ENCODE assay signal across 8 cellular contexts in the genomic region with DNA sequence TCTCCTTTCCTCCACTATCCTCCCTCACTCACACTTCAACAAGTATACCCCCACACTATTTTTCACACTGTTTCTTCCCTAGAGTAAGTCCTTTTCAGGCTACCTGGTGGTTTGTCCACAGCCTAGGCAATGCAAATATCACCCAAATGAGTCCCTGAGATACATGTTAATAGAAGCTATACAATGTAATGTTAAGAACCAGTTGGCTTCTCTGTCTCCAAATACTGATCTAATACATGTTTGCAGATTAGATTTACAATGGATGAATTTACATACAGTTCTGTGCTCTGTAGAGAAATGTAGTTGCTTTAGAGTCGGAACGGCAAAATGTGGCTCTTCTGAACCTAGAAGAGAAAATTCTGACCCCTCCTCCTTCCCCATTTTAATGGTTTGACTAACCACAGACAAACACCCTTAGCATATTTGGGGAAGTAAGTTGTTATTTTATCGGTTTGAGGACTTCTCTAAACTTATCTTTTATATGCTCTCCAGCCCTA.
A peak's percentile ranks its signal among the peaks of the same experiment; 100 is the strongest.
DNase-seq lines count a peak whose midpoint lies in the region; ATAC-seq and TF ChIP-seq lines count a peak whose summit lies in the region.

No MANE protein-coding gene starts in this region.

- CTCF ChIA-PET in Calu3 (lab: Charles Lee) = interaction anchor here (1.0 to 2.5 kb wide), 2 partner anchors 11 kb away, joined by 4 to 10 read pairs; no protein-coding TSS in a partner anchor

- DNase-seq in SKM-1 (lab: John Stamatoyannopoulos, UW; ENCODE audit: unreplicated experiment) = peak; percentile 85
- no peak for DNase-seq in Calu3
- DNase-seq in stimulated activated CD4-positive, alpha-beta T cell treated with anti-CD3 and anti-CD28 coated beads, Interleukin-15, amount 100 ng/mL, for 24 hours = no peak
- DNase-seq in inferior parietal cortex (ENCODE audit: extremely low spot score) = no peak
- DNase-seq in neuronal stem cell (ENCODE audit: low spot score) = no peak

- H2BK120ac ChIP-seq in neuronal stem cell (ENCODE audit: low read depth, low read length) = no peak overlapping the region

- no peak overlapping the region for H2BK5ac ChIP-seq in neuronal stem cell (ENCODE audit: low read length)

- H3K79me1 ChIP-seq in neuronal stem cell (ENCODE audit: low read depth, low read length) = no peaks in the 10 kb centered on the region

- H3K4me3 ChIP-seq in mononuclear cell (ENCODE audit: low read length) (peak overlapping the region; percentile 59), neuronal stem cell (ENCODE audit: low read length in 2 of 2) (no peak overlapping the region)

- no peak overlapping the region for H3K9ac ChIP-seq in neuronal stem cell (ENCODE audit: low read depth, low read length, poor library complexity)

- H3K14ac ChIP-seq in neuronal stem cell (ENCODE audit: low read length) = no peak overlapping the region

- H3K4me1 ChIP-seq in mononuclear cell (ENCODE audit: insufficient read depth, low read length) (peaks cover 18% of the 10 kb centered on the region), neuronal stem cell (ENCODE audit: control insufficient read depth in 2 of 2, insufficient read depth in 1 of 2, low read depth in 1 of 2, low read length in 2 of 2) (no peaks in the 10 kb centered on the region)

- H3K18ac ChIP-seq in neuronal stem cell (ENCODE audit: low read length) = no peak overlapping the region

- no peak overlapping the region for H3K4me3 Mint-ChIP-seq in Calu3 (ENCODE audit: low read depth, unreplicated experiment)

- no peak overlapping the region for H3K4me2 ChIP-seq in neuronal stem cell (ENCODE audit: insufficient read depth, low read length, poor library complexity, severe bottlenecking)

- no peaks in the 10 kb centered on the region for H3K9me3 Mint-ChIP-seq in Calu3 (ENCODE audit: low read depth, unreplicated experiment)

- intact Hi-C loops in Calu3 (cut with micrococcal nuclease; ENCODE audit: unreplicated experiment) = no loop called here

- no peak overlapping the region for H2AFZ ChIP-seq in neuronal stem cell (ENCODE audit: low read length)

- peaks cover 23% of the 10 kb centered on the region for H3K4me1 Mint-ChIP-seq in Calu3 (ENCODE audit: low read depth, unreplicated experiment)

- H2BK15ac ChIP-seq in neuronal stem cell (ENCODE audit: low read length) = no peak overlapping the region

- H3K36me3 ChIP-seq in neuronal stem cell (replicated peaks in 1 of 2; ENCODE audit: control insufficient read depth in 2 of 2, insufficient read depth in 2 of 2, low read length in 2 of 2) = no peaks in the 10 kb centered on the region

- H3K4ac ChIP-seq in neuronal stem cell (ENCODE audit: low read length) = no peak overlapping the region

- H3K27ac ChIP-seq in neuronal stem cell (replicated peaks; ENCODE audit: low read length) = no peak overlapping the region

- TF ChIP-seq CTCF in Calu3 (IDR thresholded peaks at IDR 0.05; ENCODE audit: unreplicated experiment) = no peak

- WGBS in neuronal stem cell (ENCODE audit: extremely low coverage in 2 of 2, insufficient read length in 2 of 2, insufficient replicate concordance in 1 of 2), 2 donors = no CpG with 5 or more reads among the region's 3 CpGs

- H2AK5ac ChIP-seq in neuronal stem cell (ENCODE audit: low read depth, low read length) = no peak overlapping the region

- H3K9me3 ChIP-seq in mononuclear cell (ENCODE audit: low read depth, low read length) = no peaks in the 10 kb centered on the region
- H3K9me3 ChIP-seq in neuronal stem cell (replicated peaks in 1 of 2; ENCODE audit: control insufficient read depth in 2 of 2, insufficient read depth in 1 of 2, low read depth in 1 of 2, low read length in 2 of 2) = no peaks in the 10 kb centered on the region

- no TSS peak for BruUV-seq in Calu3 (replicated peaks; lab: Mats Ljungman, UMichigan)

- H4K91ac ChIP-seq in neuronal stem cell (ENCODE audit: low read depth, low read length, poor library complexity) = no peak overlapping the region

- H3K36me3 Mint-ChIP-seq in Calu3 (ENCODE audit: insufficient read depth, unreplicated experiment) = no peaks in the 10 kb centered on the region

- H4K8ac ChIP-seq in neuronal stem cell (ENCODE audit: low read depth, low read length) = no peak overlapping the region

- H3K27me3 ChIP-seq in mononuclear cell (ENCODE audit: insufficient read depth, low read length) (no peaks in the 10 kb centered on the region), neuronal stem cell (ENCODE audit: control insufficient read depth in 3 of 3, insufficient read depth in 3 of 3, low read depth in 1 of 3, low read length in 3 of 3) (no peaks in the 10 kb centered on the region)

- H3K27me3 Mint-ChIP-seq in Calu3 (ENCODE audit: unreplicated experiment) = no peaks in the 10 kb centered on the region

- no peak overlapping the region for H3K27ac Mint-ChIP-seq in Calu3 (ENCODE audit: unreplicated experiment)

- ATAC-seq in HG02759 (IDR thresholded peaks at IDR 0.05; ENCODE audit: unreplicated experiment) = peak; percentile 55

- no peak overlapping the region for H2BK12ac ChIP-seq in neuronal stem cell (ENCODE audit: low read length)

- no peak overlapping the region for H3K23ac ChIP-seq in neuronal stem cell (ENCODE audit: low read depth, low read length, poor library complexity)

- TF ChIP-seq POLR2A in GM15510 (IDR thresholded peaks at IDR 0.05; ENCODE audit: borderline replicate concordance, extremely low read depth, insufficient read length) = peak; percentile 11
